ENCODE assay signal across 8 cellular contexts in genomic region chr1:25618433-25618808, GRCh38. TPM values are rescaled to one million over a fixed set of nuclear protein-coding genes. Genes with fewer than 3 reads are reported as not detected.
DNase-seq lines count a peak whose midpoint lies in the region; ATAC-seq and TF ChIP-seq lines count a peak whose summit lies in the region.
"Had no signal": no experiment of that assay in that cellular context is flagged by ENCODE, and none has a peak within 500 bp of the region (broad histone marks: within the 10 kb centered on the region; RNA-seq: fewer than 3 reads in every experiment).

No MANE protein-coding gene starts in this region.

- intact Hi-C loops in left lung (cut with DNase I) = loop anchor here in 1 of 2 donors (10.0 kb wide), 1 partner anchor 126 kb away; no protein-coding TSS in a partner anchor

- H3K27ac ChIP-seq in HUES6 (ENCODE audit: low read depth, low read length) (no peak overlapping the region), left lung (no peak overlapping the region)

- peak overlapping the region; percentile 72 for H3K9ac ChIP-seq in HUES6 (ENCODE audit: low read length)

- no peaks in the 10 kb centered on the region for H3K27me3 Mint-ChIP-seq in activated naive CD8-positive, alpha-beta T cell
- peaks cover 39% of the 10 kb centered on the region for H3K27me3 Mint-ChIP-seq in stimulated activated memory B cell treated with anti-CD40 and anti-IgM and Interleukin-4, amounts not matched to agents 10 μg/mL and 1 μg/mL and 100 μg/mL, for 72 hours

- peak overlapping the region; percentile 67 for H3K4me3 ChIP-seq in HUES6 (ENCODE audit: low read depth, low read length)
- peak overlapping the region; percentile 71 to 82 for H3K4me3 ChIP-seq in left lung
- H3K4me3 ChIP-seq: MG63 had no signal

- TF ChIP-seq CTCF in left lung (IDR thresholded peaks at IDR 0.05) = no peak

- H3K27me3 ChIP-seq in HUES6 (ENCODE audit: control insufficient read depth, insufficient read depth, low read length) (peaks cover 33% of the 10 kb centered on the region), left lung (peaks cover 0 to 12% of the 10 kb centered on the region in 2 donors)

- peak overlapping the region; percentile 92 for H3K4me3 Mint-ChIP-seq in activated naive CD8-positive, alpha-beta T cell
- H3K4me3 Mint-ChIP-seq in stimulated activated memory B cell treated with anti-CD40 and anti-IgM and Interleukin-4, amounts not matched to agents 10 μg/mL and 1 μg/mL and 100 μg/mL, for 72 hours = peak overlapping the region; percentile 86

- H3K9me3 Mint-ChIP-seq in activated naive CD8-positive, alpha-beta T cell (ENCODE audit: low read depth) = no peaks in the 10 kb centered on the region
- H3K9me3 Mint-ChIP-seq in stimulated activated memory B cell treated with anti-CD40 and anti-IgM and Interleukin-4, amounts not matched to agents 10 μg/mL and 1 μg/mL and 100 μg/mL, for 72 hours = no peaks in the 10 kb centered on the region

- DNase-seq in left lung (no peak), anterior cingulate cortex (lab: John Stamatoyannopoulos, UW) (no peak), superior temporal gyrus (ENCODE audit: extremely low spot score) (no peak), NCI-H748 (lab: John Stamatoyannopoulos, UW; ENCODE audit: unreplicated experiment) (no peak)
- DNase-seq: MG63 had no signal

- H3K4me1 Mint-ChIP-seq in activated naive CD8-positive, alpha-beta T cell (ENCODE audit: low read depth) = peaks cover 72% of the 10 kb centered on the region
- H3K4me1 Mint-ChIP-seq in stimulated activated memory B cell treated with anti-CD40 and anti-IgM and Interleukin-4, amounts not matched to agents 10 μg/mL and 1 μg/mL and 100 μg/mL, for 72 hours = peaks cover 50% of the 10 kb centered on the region

- H3K27ac Mint-ChIP-seq in activated naive CD8-positive, alpha-beta T cell = peak overlapping the region; percentile 94
- no peak overlapping the region for H3K27ac Mint-ChIP-seq in stimulated activated memory B cell treated with anti-CD40 and anti-IgM and Interleukin-4, amounts not matched to agents 10 μg/mL and 1 μg/mL and 100 μg/mL, for 72 hours

- H3K36me3 Mint-ChIP-seq in activated naive CD8-positive, alpha-beta T cell = no peaks in the 10 kb centered on the region
- H3K36me3 Mint-ChIP-seq in stimulated activated memory B cell treated with anti-CD40 and anti-IgM and Interleukin-4, amounts not matched to agents 10 μg/mL and 1 μg/mL and 100 μg/mL, for 72 hours = no peaks in the 10 kb centered on the region

- H3K9me3 ChIP-seq in HUES6 (ENCODE audit: control insufficient read depth, insufficient read depth, low read depth, low read length) (no peaks in the 10 kb centered on the region), left lung (no peaks in the 10 kb centered on the region)
- H3K9me3 ChIP-seq: MG63 had no signal

- H3K4me1 ChIP-seq in HUES6 (ENCODE audit: control insufficient read depth, insufficient read depth, low read length) (peaks cover 20% of the 10 kb centered on the region), left lung (peaks cover 5 to 41% of the 10 kb centered on the region in 2 donors)

- no peak for ATAC-seq in left lung
- no peak for ATAC-seq in stimulated activated memory B cell treated with anti-CD40 and anti-IgM and Interleukin-4, amounts not matched to agents 10 μg/mL and 1 μg/mL and 100 μg/mL, for 72 hours

- no peaks in the 10 kb centered on the region for H3K36me3 ChIP-seq in HUES6 (ENCODE audit: control insufficient read depth, insufficient read depth, low read length)
- no peaks in the 10 kb centered on the region for H3K36me3 ChIP-seq in left lung
- H3K36me3 ChIP-seq: MG63 had no signal

RNA-seq across cellular contexts. Expression of gene MAN1C1, which starts 1.8 kb away (rescaled TPM):
- total RNA-seq in left lung = 10 to 100 TPM; 15.3 to 20.3 TPM
